ENCODE assay signal across 15 cellular contexts in the genomic region with DNA sequence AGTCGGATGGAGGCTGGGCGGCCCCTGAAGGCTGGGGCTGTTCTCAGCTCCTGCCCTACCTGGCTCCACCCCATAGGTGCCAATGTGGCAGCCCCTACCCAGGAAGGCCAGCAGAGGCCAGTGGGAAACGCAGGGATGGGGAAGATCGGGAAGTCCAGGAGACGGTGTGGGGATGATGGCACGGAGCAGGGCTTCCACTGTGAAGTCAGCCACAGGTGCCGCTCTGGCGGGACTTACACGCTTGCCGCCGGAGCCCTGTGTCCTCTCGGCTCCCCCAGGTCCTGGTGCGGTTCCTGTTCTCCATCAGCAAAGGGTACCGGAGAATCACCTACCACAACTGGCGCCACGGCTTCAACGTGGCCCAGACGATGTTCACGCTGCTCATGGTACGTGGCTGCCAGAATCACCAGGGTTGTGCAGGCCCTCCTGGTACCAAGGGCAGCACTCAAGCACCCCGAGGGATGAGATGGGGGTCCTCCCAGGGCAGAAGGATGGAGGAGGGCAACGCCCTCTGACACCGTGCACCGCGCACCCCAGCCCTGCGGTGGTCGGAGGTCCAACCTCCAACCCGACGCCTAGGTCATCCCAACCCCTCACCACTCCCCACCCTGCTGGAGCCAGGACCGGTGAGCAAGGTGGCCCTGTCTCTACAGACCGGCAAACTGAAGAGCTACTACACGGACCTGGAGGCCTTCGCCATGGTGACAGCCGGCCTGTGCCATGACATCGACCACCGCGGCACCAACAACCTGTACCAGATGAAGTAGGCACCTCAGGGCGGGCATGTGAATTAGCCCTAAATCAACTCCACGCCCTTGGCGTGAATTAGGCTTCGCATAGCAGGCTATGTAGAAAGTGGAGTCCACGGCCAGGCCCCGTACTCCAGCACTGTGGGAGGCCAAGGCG. TPM values are rescaled to one million over a fixed set of nuclear protein-coding genes. Genes with fewer than 3 reads are reported as not detected.
DNase-seq lines count a peak whose midpoint lies in the region; ATAC-seq lines count a peak whose summit lies in the region.
"Had no signal": no experiment of that assay in that cellular context is flagged by ENCODE, and none has a peak within 500 bp of the region (broad histone marks: within the 10 kb centered on the region; RNA-seq: fewer than 3 reads in every experiment).

No MANE protein-coding gene starts in this region.

- peak overlapping the region; percentile 83 for H3K4me3 Mint-ChIP-seq in activated T-cell treated with anti-CD3 and anti-CD28 coated beads, Interleukin-2, amount 50 U/mL, for 4 hours
- H3K4me3 Mint-ChIP-seq in T-cell = peak overlapping the region; percentile 78 to 86 (median 81)
- H3K4me3 Mint-ChIP-seq in effector memory CD8-positive, alpha-beta T cell = peak overlapping the region; percentile 82 to 83

- CTCF ChIA-PET in T-cell (lab: Charles Lee) = interaction anchor here in 1 of 2 donors (0.6 kb wide), 1 partner anchor 329 kb away, joined by 3 read pairs; no protein-coding TSS in a partner anchor

- H3K9me3 Mint-ChIP-seq in activated T-cell treated with anti-CD3 and anti-CD28 coated beads, Interleukin-2, amount 50 U/mL, for 4 hours = no peaks in the 10 kb centered on the region
- H3K9me3 Mint-ChIP-seq in T-cell = no peaks in the 10 kb centered on the region
- no peaks in the 10 kb centered on the region for H3K9me3 Mint-ChIP-seq in effector memory CD8-positive, alpha-beta T cell

- peaks cover 2% of the 10 kb centered on the region for H3K36me3 Mint-ChIP-seq in activated T-cell treated with anti-CD3 and anti-CD28 coated beads, Interleukin-2, amount 50 U/mL, for 4 hours (ENCODE audit: insufficient read depth)
- H3K36me3 Mint-ChIP-seq in T-cell = peaks cover 9% of the 10 kb centered on the region
- peaks cover 22% of the 10 kb centered on the region for H3K36me3 Mint-ChIP-seq in effector memory CD8-positive, alpha-beta T cell (ENCODE audit: insufficient read depth)

- no peak overlapping the region for H3K27ac Mint-ChIP-seq in T-cell
- peak overlapping the region in 1 of 2 donors; percentile 93 for H3K27ac Mint-ChIP-seq in effector memory CD8-positive, alpha-beta T cell

- intact Hi-C loops in posterior vena cava (cut with DNase I) = no loop called here

- ATAC-seq in activated T-cell treated with anti-CD3 and anti-CD28 coated beads, Interleukin-2, amount 50 U/mL, for 4 hours = no peak
- ATAC-seq in T-cell (replicated peaks in 1 of 4) (no peak), GM21360 (IDR thresholded peaks at IDR 0.05; ENCODE audit: unreplicated experiment) (no peak)
- ATAC-seq in effector memory CD8-positive, alpha-beta T cell (replicated peaks) = no peak

- POLR2A ChIA-PET in T-cell (lab: Charles Lee) = interaction anchor here (0.6 kb wide), 2 partner anchors 10 to 12 kb away, joined by 5 to 12 read pairs; a partner anchor contains a TSS

- no peaks in the 10 kb centered on the region for H3K27me3 Mint-ChIP-seq in activated T-cell treated with anti-CD3 and anti-CD28 coated beads, Interleukin-2, amount 50 U/mL, for 4 hours (ENCODE audit: low read depth)
- no peaks in the 10 kb centered on the region for H3K27me3 Mint-ChIP-seq in T-cell
- H3K27me3 Mint-ChIP-seq in effector memory CD8-positive, alpha-beta T cell = no peaks in the 10 kb centered on the region

- DNase-seq in activated T-cell treated with anti-CD3 and anti-CD28 coated beads, Interleukin-2, amount 50 U/mL, for 4 hours = no peak
- DNase-seq in activated T-cell treated with anti-CD3 and anti-CD28 coated beads, Interleukin-2, amount 50 U/mL, for 1 hour = no peak
- DNase-seq in T-cell (no peak), posterior vena cava (ENCODE audit: low spot score) (peak; percentile 77), iPS-NIHi7 (ENCODE audit: extremely low spot score) (no peak), inferior parietal cortex (ENCODE audit: extremely low spot score) (no peak)
- DNase-seq in effector memory CD8-positive, alpha-beta T cell = no peak
- DNase-seq: cerebellar nuclear complex, DMS 273 treated with DMSO at 0.1 percent for 48 hours, left cardiac atrium, NCI-H187, NCI-H748 treated with DMSO at 0.1 percent for 48 hours, trophoblast cell had no signal

- peaks cover 18% of the 10 kb centered on the region for H3K4me1 Mint-ChIP-seq in activated T-cell treated with anti-CD3 and anti-CD28 coated beads, Interleukin-2, amount 50 U/mL, for 4 hours (ENCODE audit: low read depth)
- H3K4me1 Mint-ChIP-seq in T-cell = peaks cover 12 to 23% (median 22%) of the 10 kb centered on the region in 3 donors
- H3K4me1 Mint-ChIP-seq in effector memory CD8-positive, alpha-beta T cell (ENCODE audit: low read depth in 2 of 2) = peaks cover 0 to 19% of the 10 kb centered on the region in 2 donors

RNA-seq across cellular contexts. Expression of a gene that starts 12.0 kb away (rescaled TPM):
- total RNA-seq in activated T-cell treated with anti-CD3 and anti-CD28 coated beads, Interleukin-2, amount 50 U/mL, for 4 hours = 100 to 1,000 TPM; 227 to 249 (median 244) TPM
- total RNA-seq in T-cell (100 to 1,000 TPM in 4 of 5 donors, 10 to 100 TPM in 1; 92.4 to 158 (median 145) TPM), posterior vena cava (100 to 1,000 TPM; 180 to 237 TPM)

RNA-seq across cellular contexts. Expression of a gene that starts 12.2 kb away (rescaled TPM):
- total RNA-seq in activated T-cell treated with anti-CD3 and anti-CD28 coated beads, Interleukin-2, amount 50 U/mL, for 4 hours = 10 to 100 TPM; 13.7 to 16.0 (median 15.1) TPM
- 10 to 100 TPM; 21.1 to 26.3 (median 21.9) TPM for total RNA-seq in T-cell
- total RNA-seq in posterior vena cava = 10 to 100 TPM in 1 of 2 donors, 1 to 10 TPM in 1; 7.9 to 12.4 TPM

RNA-seq across cellular contexts. Expression of a gene that starts 26.8 kb away (rescaled TPM):
- under 1 TPM; 0.48 to 0.79 (median 0.53) TPM for total RNA-seq in activated T-cell treated with anti-CD3 and anti-CD28 coated beads, Interleukin-2, amount 50 U/mL, for 4 hours
- total RNA-seq in T-cell (1 to 10 TPM in 4 of 5 donors, under 1 TPM in 1; 0.53 to 2.7 (median 1.4) TPM), posterior vena cava (10 to 100 TPM in 1 of 2 donors, 1 to 10 TPM in 1; 9.3 to 10.4 TPM)
- total RNA-seq: SJSA1 had no signal

RNA-seq across cellular contexts. Expression of a gene that starts 36.7 kb away (rescaled TPM):
- 10 to 100 TPM in 2 of 3 donors, 1 to 10 TPM in 1; 8.3 to 10.5 (median 10.3) TPM for total RNA-seq in activated T-cell treated with anti-CD3 and anti-CD28 coated beads, Interleukin-2, amount 50 U/mL, for 4 hours
- total RNA-seq in T-cell (10 to 100 TPM; 14.2 to 21.7 (median 19.8) TPM), posterior vena cava (1 to 10 TPM; 1.4 to 3.7 TPM)
- total RNA-seq: SJSA1 had no signal

RNA-seq across cellular contexts. Expression of a gene that starts 43.5 kb away (rescaled TPM):
- total RNA-seq in activated T-cell treated with anti-CD3 and anti-CD28 coated beads, Interleukin-2, amount 50 U/mL, for 4 hours = 10 to 100 TPM; 20.7 to 27.8 (median 23.0) TPM
- total RNA-seq in T-cell = 10 to 100 TPM; 47.0 to 76.9 (median 51.1) TPM
- total RNA-seq in posterior vena cava = 10 to 100 TPM; 25.6 to 35.8 TPM
